In the genomic region with DNA sequence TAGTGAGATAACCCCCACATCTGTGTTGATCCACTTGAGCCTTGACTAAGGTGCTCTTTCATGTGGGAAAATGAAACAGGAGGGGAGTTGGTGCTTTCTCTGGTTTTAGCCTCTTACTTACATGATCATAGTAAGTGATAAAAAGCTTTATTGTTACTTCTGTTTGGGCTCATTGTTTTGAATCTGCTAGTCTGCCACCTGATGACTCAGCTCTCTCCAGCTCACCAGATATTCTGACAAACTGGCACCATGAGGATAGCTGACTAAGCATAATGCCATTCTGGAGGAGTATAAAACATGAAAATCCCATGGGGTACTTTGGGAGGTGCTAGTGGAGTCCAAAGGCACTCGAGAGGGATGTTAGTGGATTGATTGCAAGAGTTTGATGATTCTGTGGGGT, we compare ENCODE assay signal across 33 cellular contexts.
DNase-seq lines count a peak whose midpoint lies in the region; ATAC-seq, FAIRE-seq and TF ChIP-seq lines count a peak whose summit lies in the region.
"Had no signal": no experiment of that assay in that cellular context is flagged by ENCODE, and none has a peak within 500 bp of the region (broad histone marks: within the 10 kb centered on the region; RNA-seq: fewer than 3 reads in every experiment).

No MANE protein-coding gene starts in this region.

- no TSS peak for BruUV-seq in IMR-90 (replicated peaks; lab: Mats Ljungman, UMichigan)

- dilution Hi-C loops in IMR-90 (cut with HindIII; ENCODE audit: low sequenced_read_pairs, unreplicated experiment): no loop called here

- no peak overlapping the region for H3K18ac ChIP-seq in IMR-90 (ENCODE audit: low read depth, low read length)

- no peak for ATAC-seq in A549
- ATAC-seq in IMR-90 (ENCODE audit: low read depth): no peak
- ATAC-seq in activated T-cell treated with anti-CD3 and anti-CD28 coated beads, Interleukin-2, amount 50 U/mL, for 4 hours: no peak
- ATAC-seq: CD8-positive, alpha-beta T cell; gastrocnemius medialis; lower lobe of right lung had no signal

- H3K4me3 Mint-ChIP-seq in activated naive CD8-positive, alpha-beta T cell treated with anti-CD3 and anti-CD28 coated beads for 36 hours: no peak overlapping the region
- H3K4me3 Mint-ChIP-seq in activated T-cell treated with anti-CD3 and anti-CD28 coated beads, Interleukin-2, amount 50 U/mL, for 4 hours: no peak overlapping the region
- H3K4me3 Mint-ChIP-seq: activated naive CD8-positive, alpha-beta T cell treated with anti-CD3 and anti-CD28 coated beads, Interleukin-2, amount 10 ng/mL, durations not matched to agents 7 days and 5 days; B cell; CD8-positive, alpha-beta T cell; nephron progenitor cell had no signal

- CTCF ChIA-PET in A549 (lab: Yijun Ruan, JAX): no interaction called here
- CTCF ChIA-PET in IMR-90 (lab: Yijun Ruan, JAX): no interaction called here

- no peaks in the 10 kb centered on the region for H3K79me1 ChIP-seq in IMR-90 (ENCODE audit: low read depth in 1 of 2, low read length in 2 of 2)

- H3K4me1 ChIP-seq in A549 (no peaks in the 10 kb centered on the region), IMR-90 (ENCODE audit: control insufficient read depth, insufficient read depth, low read length) (no peaks in the 10 kb centered on the region)
- H3K4me1 ChIP-seq: gastrocnemius medialis, lower lobe of right lung, uterus had no signal

- H3K36me3 Mint-ChIP-seq in activated naive CD8-positive, alpha-beta T cell treated with anti-CD3 and anti-CD28 coated beads for 36 hours: no peaks in the 10 kb centered on the region
- H3K36me3 Mint-ChIP-seq in activated T-cell treated with anti-CD3 and anti-CD28 coated beads, Interleukin-2, amount 50 U/mL, for 4 hours (ENCODE audit: insufficient read depth): no peaks in the 10 kb centered on the region
- H3K36me3 Mint-ChIP-seq: activated naive CD8-positive, alpha-beta T cell treated with anti-CD3 and anti-CD28 coated beads, Interleukin-2, amount 10 ng/mL, durations not matched to agents 7 days and 5 days; CD8-positive, alpha-beta T cell had no signal

- H3K9me3 Mint-ChIP-seq in activated naive CD8-positive, alpha-beta T cell treated with anti-CD3 and anti-CD28 coated beads for 36 hours: peaks cover 27% of the 10 kb centered on the region
- peaks cover 18% of the 10 kb centered on the region for H3K9me3 Mint-ChIP-seq in activated T-cell treated with anti-CD3 and anti-CD28 coated beads, Interleukin-2, amount 50 U/mL, for 4 hours

- H3K4me1 Mint-ChIP-seq in activated naive CD8-positive, alpha-beta T cell treated with anti-CD3 and anti-CD28 coated beads for 36 hours: no peaks in the 10 kb centered on the region
- H3K4me1 Mint-ChIP-seq in activated T-cell treated with anti-CD3 and anti-CD28 coated beads, Interleukin-2, amount 50 U/mL, for 4 hours (ENCODE audit: low read depth): no peaks in the 10 kb centered on the region
- H3K4me1 Mint-ChIP-seq: activated naive CD8-positive, alpha-beta T cell treated with anti-CD3 and anti-CD28 coated beads, Interleukin-2, amount 10 ng/mL, durations not matched to agents 7 days and 5 days; B cell; nephron progenitor cell had no signal

- POLR2A ChIA-PET in A549 (lab: Yijun Ruan, JAX): no interaction called here
- POLR2A ChIA-PET in IMR-90 (lab: Charles Lee; ENCODE audit: unreplicated experiment): no interaction called here

- DNase-seq in A549 (ENCODE audit: low read depth in 1 of 2, low spot score in 1 of 2): no peak
- no peak for DNase-seq in IMR-90
- peak; percentile 72 for DNase-seq in astrocyte of the hippocampus (ENCODE audit: low read depth, low spot score)
- DNase-seq in kidney tubule cell (ENCODE audit: low spot score): peak; percentile 36
- no peak for DNase-seq in medulla oblongata (ENCODE audit: extremely low spot score)
- no peak for DNase-seq in activated CD8-positive, alpha-beta memory T cell treated with anti-CD3 and anti-CD28 coated beads, Interleukin-2, amount 50 U/mL, for 4 hours
- DNase-seq in activated naive CD8-positive, alpha-beta T cell treated with anti-CD3 and anti-CD28 coated beads for 36 hours: no peak
- DNase-seq in activated T-cell treated with anti-CD3 and anti-CD28 coated beads, Interleukin-2, amount 50 U/mL, for 4 hours: no peak
- DNase-seq: activated CD4-positive, alpha-beta T cell treated with anti-CD3 and anti-CD28 coated beads for 4 hours; activated CD8-positive, alpha-beta memory T cell treated with anti-CD3 and anti-CD28 coated beads for 24 hours; activated gamma-delta T cell; activated naive CD8-positive, alpha-beta T cell treated with anti-CD3 and anti-CD28 coated beads, Interleukin-2, amount 10 ng/mL, durations not matched to agents 7 days and 5 days; activated T-cell treated with anti-CD3 and anti-CD28 coated beads, Interleukin-2, amount 50 U/mL, for 1 hour; CD8-positive, alpha-beta T cell; dermis blood vessel endothelial cell; DMS 273 treated with DMSO at 0.1 percent for 48 hours; gastrocnemius medialis; GOT3; lower lobe of right lung; NCI-H1092 treated with DMSO at 0.1 percent for 48 hours; NCI-H187; NCI-H82; nephron progenitor cell; RPMI8226; SJCRH30; small intestine; stimulated activated naive CD4-positive, alpha-beta T cell treated with Interleukin-2 at 50 U/mL for 16 hours; SW 1271; uterus; WERI-Rb-1 had no signal

- no peak overlapping the region for H4K91ac ChIP-seq in IMR-90 (ENCODE audit: insufficient read depth, low read depth, low read length)

- no peak overlapping the region for H2AK5ac ChIP-seq in IMR-90 (ENCODE audit: low read depth, low read length)

- in situ Hi-C loops in IMR-90 (cut with MboI; ENCODE audit: low sequenced_read_pairs): no loop called here

- H2BK20ac ChIP-seq in IMR-90 (ENCODE audit: low read depth, low read length): no peak overlapping the region

- 0% methylated on average over 1 of the region's 1 CpG for WGBS in A549 (ENCODE audit: missing lambda C conversion rate)
- 14% methylated on average over 1 of the region's 1 CpG; no CpG with 5 or more reads in 1 of the 2 experiments for WGBS in IMR-90 (ENCODE audit: extremely low coverage in 2 of 2, insufficient read length in 1 of 2), 2 experiments

- H3K9me3 ChIP-seq in A549: 0 out of 3 replicates have a peak, but pooled peaks cover 6% of the 10 kb centered on the region
- peaks cover 11% of the 10 kb centered on the region for H3K9me3 ChIP-seq in IMR-90 (ENCODE audit: control insufficient read depth, insufficient read depth, low read length)
- H3K9me3 ChIP-seq: gastrocnemius medialis, SJCRH30 had no signal

- H2AFZ ChIP-seq in IMR-90 (replicated peaks; ENCODE audit: low read length, poor library complexity): no peak overlapping the region

- no peak overlapping the region for H2AK9ac ChIP-seq in IMR-90 (replicated peaks; ENCODE audit: low read depth, low read length, poor library complexity)

- no peak overlapping the region for H3K14ac ChIP-seq in IMR-90 (replicated peaks; ENCODE audit: low read depth, low read length)

- no peak overlapping the region for H2BK5ac ChIP-seq in IMR-90 (ENCODE audit: low read depth, low read length, poor library complexity, severe bottlenecking)

- no peaks in the 10 kb centered on the region for H3K9me1 ChIP-seq in IMR-90 (ENCODE audit: insufficient read depth, low read length)

- no peak overlapping the region for H4K5ac ChIP-seq in IMR-90 (ENCODE audit: low read depth, low read length)

- intact Hi-C loops in IMR-90 (cut with micrococcal nuclease): no loop called here

- FAIRE-seq in A549 (lab: Jason Lieb, UNC): no peak
- FAIRE-seq: GM19239, small intestine had no signal

- H3K27me3 ChIP-seq in IMR-90 (ENCODE audit: control insufficient read depth, insufficient read depth, low read length): no peaks in the 10 kb centered on the region
- H3K27me3 ChIP-seq: gastrocnemius medialis, SJCRH30, uterus had no signal

- no peak overlapping the region for H2BK15ac ChIP-seq in IMR-90 (ENCODE audit: low read depth, low read length)

- no peak overlapping the region for H4K8ac ChIP-seq in IMR-90 (ENCODE audit: low read depth in 2 of 2, low read length in 2 of 2)

- no peak overlapping the region for H3K23ac ChIP-seq in IMR-90 (ENCODE audit: low read depth, low read length)

- no peak overlapping the region for H3K4ac ChIP-seq in IMR-90 (ENCODE audit: low read depth, low read length)

- TF ChIP-seq POLR2A in A549 (IDR thresholded peaks at IDR 0.05; ENCODE audit: low read length) (no peak), IMR-90 (IDR thresholded peaks at IDR 0.05; ENCODE audit: low read depth, low read length) (no peak)

- TF ChIP-seq RAD21 in A549 (conservative IDR thresholded peaks at IDR 0.05 in 1 of 2, IDR thresholded peaks at IDR 0.05 in 1 of 2) (no peak), IMR-90 (IDR thresholded peaks at IDR 0.05; ENCODE audit: low read length) (no peak)

- no peak overlapping the region for H3K56ac ChIP-seq in IMR-90 (ENCODE audit: extremely low read depth, insufficient read depth, low read length)

- H2BK120ac ChIP-seq in IMR-90 (ENCODE audit: low read depth, low read length): no peak overlapping the region

- TF ChIP-seq CTCF in A549 (IDR thresholded peaks at IDR 0.05) (no peak), IMR-90 (conservative IDR thresholded peaks at IDR 0.05; ENCODE audit: low read depth, low read length) (no peak)

- no peaks in the 10 kb centered on the region for H4K20me1 ChIP-seq in IMR-90 (ENCODE audit: insufficient read depth, low read length)

- no peak overlapping the region for H3K4me2 ChIP-seq in A549
- H3K4me2 ChIP-seq in IMR-90 (ENCODE audit: low read depth, low read length): no peak overlapping the region

- H3K4me3 ChIP-seq in A549: no peak overlapping the region
- H3K4me3 ChIP-seq in IMR-90 (ENCODE audit: insufficient read depth, low read depth, low read length): no peak overlapping the region
- H3K4me3 ChIP-seq: gastrocnemius medialis, lower lobe of right lung, SJCRH30, uterus had no signal

- H3K27ac Mint-ChIP-seq in activated naive CD8-positive, alpha-beta T cell treated with anti-CD3 and anti-CD28 coated beads for 36 hours: no peak overlapping the region
- H3K27ac Mint-ChIP-seq: activated naive CD8-positive, alpha-beta T cell treated with anti-CD3 and anti-CD28 coated beads, Interleukin-2, amount 10 ng/mL, durations not matched to agents 7 days and 5 days; B cell; CD8-positive, alpha-beta T cell; nephron progenitor cell had no signal

- H3K27ac ChIP-seq in A549 (no peak overlapping the region), IMR-90 (ENCODE audit: insufficient read depth, low read length) (no peak overlapping the region)
- H3K27ac ChIP-seq: gastrocnemius medialis, HL-60, lower lobe of right lung, uterus, WERI-Rb-1 had no signal

- TF ChIP-seq EP300 in A549 (IDR thresholded peaks at IDR 0.05): no peak

- no peaks in the 10 kb centered on the region for H3K36me3 ChIP-seq in IMR-90 (ENCODE audit: control insufficient read depth, insufficient read depth, low read length)
- H3K36me3 ChIP-seq: gastrocnemius medialis, lower lobe of right lung, SJCRH30, uterus, WERI-Rb-1 had no signal

- no peaks in the 10 kb centered on the region for H3K27me3 Mint-ChIP-seq in activated naive CD8-positive, alpha-beta T cell treated with anti-CD3 and anti-CD28 coated beads for 36 hours
- no peaks in the 10 kb centered on the region for H3K27me3 Mint-ChIP-seq in activated T-cell treated with anti-CD3 and anti-CD28 coated beads, Interleukin-2, amount 50 U/mL, for 4 hours (ENCODE audit: low read depth)
- H3K27me3 Mint-ChIP-seq: activated naive CD8-positive, alpha-beta T cell treated with anti-CD3 and anti-CD28 coated beads, Interleukin-2, amount 10 ng/mL, durations not matched to agents 7 days and 5 days; B cell had no signal

- H3K9ac ChIP-seq in IMR-90 (ENCODE audit: low read depth, low read length): no peak overlapping the region

TF ChIP-seq in IMR-90, 13 proteins besides CTCF, POLR2A, EP300 and RAD21 (continues in another document):
- no peak for TF ChIP-seq FOS (IDR thresholded peaks at IDR 0.05; ENCODE audit: low read depth, low read length)

Comparison
In these comparisons a context has a peak if more than half of its experiments do, and no peak if none do; other contexts are left out.
1. DNase-seq: peak in astrocyte of the hippocampus (single experiment) and kidney tubule cell (single experiment); none in A549 (0 of 2), IMR-90 (single experiment), medulla oblongata (single experiment), activated CD8-positive, alpha-beta memory T cell treated with anti-CD3 and anti-CD28 coated beads, Interleukin-2, amount 50 U/mL, for 4 hours (single experiment), activated naive CD8-positive, alpha-beta T cell treated with anti-CD3 and anti-CD28 coated beads for 36 hours (single experiment) and activated T-cell treated with anti-CD3 and anti-CD28 coated beads, Interleukin-2, amount 50 U/mL, for 4 hours (single experiment).